Comparison of ENCODE assay signal across 10 cellular contexts in the genomic region with DNA sequence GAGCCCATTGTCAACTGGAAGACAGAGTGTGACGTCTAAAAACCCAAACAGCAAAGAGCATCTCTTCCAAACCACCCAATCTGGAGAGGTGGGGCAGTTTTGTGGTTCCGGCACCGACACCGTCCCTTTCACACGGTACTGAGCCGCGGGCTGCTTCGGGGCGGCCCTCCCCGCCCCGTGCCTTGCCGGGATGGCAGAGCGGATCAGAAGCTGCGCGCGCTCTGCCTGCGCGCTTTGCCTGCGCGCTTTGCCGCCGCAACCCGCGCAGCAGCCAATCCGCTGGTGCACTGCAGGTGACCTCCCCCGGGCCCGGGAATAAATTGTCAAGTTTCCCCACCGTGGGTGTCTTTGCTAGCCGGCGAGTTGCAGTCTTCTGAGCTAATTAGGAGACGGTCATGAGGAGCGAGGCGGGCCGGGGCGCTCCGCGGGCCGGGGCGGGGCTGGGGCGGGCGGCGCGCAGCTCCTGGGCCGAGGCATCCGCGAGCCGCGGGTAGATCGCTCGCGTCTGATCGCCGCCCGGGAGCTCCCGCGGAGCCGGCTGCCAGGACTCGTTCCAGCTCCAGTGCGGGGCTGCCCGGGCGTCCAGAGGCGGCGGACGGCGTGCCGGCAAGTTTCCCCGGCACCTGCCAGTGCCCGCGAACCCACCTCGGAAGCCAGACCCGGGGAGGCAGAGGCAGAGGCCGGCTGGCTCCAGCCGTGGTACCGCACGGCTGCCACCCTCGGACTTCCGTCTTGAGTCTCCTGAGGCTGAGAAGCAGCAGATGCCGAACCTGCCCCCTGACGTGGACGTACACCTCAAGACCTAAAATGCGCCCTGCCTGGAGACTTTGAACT.
DNase-seq lines count a peak whose midpoint lies in the region; ATAC-seq and TF ChIP-seq lines count a peak whose summit lies in the region.
"Had no signal": no experiment of that assay in that cellular context is flagged by ENCODE, and none has a peak within 500 bp of the region (broad histone marks: within the 10 kb centered on the region; RNA-seq: fewer than 3 reads in every experiment).

No MANE protein-coding gene starts in this region.

- peaks cover 0 to 5% of the 10 kb centered on the region in 2 donors for H3K4me1 ChIP-seq in esophagus (ENCODE audit: control insufficient read depth in 2 of 2, insufficient read depth in 2 of 2, low read length in 1 of 2)
- peaks cover 45% of the 10 kb centered on the region for H3K4me1 ChIP-seq in neuron (ENCODE audit: insufficient read depth, low read length)
- no peaks in the 10 kb centered on the region for H3K4me1 ChIP-seq in uterus
- no peaks in the 10 kb centered on the region for H3K4me1 ChIP-seq in PC-3 (ENCODE audit: insufficient read depth, low read length)

- POLR2A ChIA-PET in PC-3 (lab: Charles Lee; ENCODE audit: unreplicated experiment), result no interaction called here

- no peaks in the 10 kb centered on the region for H3K79me2 ChIP-seq in PC-3 (ENCODE audit: low read length)

- no peak overlapping the region for H3K4me2 ChIP-seq in PC-3 (ENCODE audit: low read length)

- H3K36me3 ChIP-seq in esophagus (ENCODE audit: control insufficient read depth in 2 of 2, insufficient read depth in 2 of 2, low read length in 1 of 2), result no peaks in the 10 kb centered on the region
- H3K36me3 ChIP-seq in neuron (ENCODE audit: insufficient read depth, low read length), result peaks cover 11% of the 10 kb centered on the region
- H3K36me3 ChIP-seq in uterus, result no peaks in the 10 kb centered on the region
- H3K36me3 ChIP-seq in PC-3 (ENCODE audit: low read depth, low read length), result no peaks in the 10 kb centered on the region

- WGBS in esophagus, 2 donors, result 3 to 4% methylated on average over 74 to 81 of the region's 81 CpGs

- no peaks in the 10 kb centered on the region for H4K20me1 ChIP-seq in PC-3 (ENCODE audit: low read length)

- H3K27ac ChIP-seq in esophagus (ENCODE audit: low read depth in 2 of 2, low read length in 1 of 2) (peak overlapping the region; percentile 34 to 52), uterus (no peak overlapping the region), PC-3 (ENCODE audit: low read length) (no peak overlapping the region)
- H3K27ac ChIP-seq: C4-2B had no signal

- no peaks in the 10 kb centered on the region for H3K27me3 ChIP-seq in esophagus (ENCODE audit: control insufficient read depth in 1 of 2, insufficient read depth in 2 of 2, low read length in 2 of 2)
- H3K27me3 ChIP-seq in neuron (ENCODE audit: insufficient read depth, low read length), result no peaks in the 10 kb centered on the region
- H3K27me3 ChIP-seq in uterus, result no peaks in the 10 kb centered on the region
- no peaks in the 10 kb centered on the region for H3K27me3 ChIP-seq in PC-3 (ENCODE audit: low read length)

- TF ChIP-seq CTCF in uterus (IDR thresholded peaks at IDR 0.05) (no peak), PC-3 (conservative IDR thresholded peaks at IDR 0.05; ENCODE audit: low read depth, low read length) (no peak)

- BruUV-seq in PC-3 (replicated peaks; lab: Mats Ljungman, UMichigan), result no TSS peak

- no peaks in the 10 kb centered on the region for H3F3A ChIP-seq in PC-3 (ENCODE audit: low read length, unreplicated experiment)

- H3K4me3 ChIP-seq in esophagus (ENCODE audit: low read depth in 1 of 2, low read length in 2 of 2) (peak overlapping the region; percentile 64 to 73), neuron (ENCODE audit: low read length) (peak overlapping the region; percentile 99), uterus (peak overlapping the region in 1 of 2 donors; percentile 23), PC-3 (ENCODE audit: low read length) (no peak overlapping the region)
- H3K4me3 ChIP-seq: lung had no signal

- DNase-seq in activated CD8-positive, alpha-beta memory T cell treated with anti-CD3 and anti-CD28 coated beads for 24 hours, result peak; percentile 62
- no peak for DNase-seq in activated CD8-positive, alpha-beta memory T cell treated with anti-CD3 and anti-CD28 coated beads, Interleukin-2, amount 50 U/mL, for 4 hours
- DNase-seq in NCI-H774 (lab: John Stamatoyannopoulos, UW) (peak; percentile 3), uterus (no peak), PC-3 (no peak)

- H2AFZ ChIP-seq in neuron (ENCODE audit: low read depth, low read length) (no peak overlapping the region), PC-3 (ENCODE audit: low read length) (no peak overlapping the region)

- intact Hi-C loops in uterus (cut with DNase I; ENCODE audit: low total_unique reads), result no loop called here
- intact Hi-C loops in PC-3 (cut with micrococcal nuclease), result no loop called here

- ATAC-seq in PC-3, result no peak
- ATAC-seq in HG02970 (IDR thresholded peaks at IDR 0.05; ENCODE audit: low FRiP score, unreplicated experiment), result no peak

- CTCF ChIA-PET in PC-3 (lab: Charles Lee), result no interaction called here

- H3K9me3 ChIP-seq in esophagus (ENCODE audit: control insufficient read depth in 2 of 2, insufficient read depth in 1 of 2, low read depth in 1 of 2, low read length in 1 of 2), result no peaks in the 10 kb centered on the region
- peaks cover 5% of the 10 kb centered on the region for H3K9me3 ChIP-seq in neuron (ENCODE audit: low read length)
- H3K9me3 ChIP-seq in uterus, result no peaks in the 10 kb centered on the region
- no peaks in the 10 kb centered on the region for H3K9me3 ChIP-seq in PC-3 (ENCODE audit: low read length)

- TF ChIP-seq POLR2A in uterus (IDR thresholded peaks at IDR 0.05), result no peak

- no peaks in the 10 kb centered on the region for H3K9me2 ChIP-seq in PC-3 (replicated peaks; ENCODE audit: low read length)

- H3K9ac ChIP-seq in PC-3 (ENCODE audit: low read length), result no peak overlapping the region

Comparison
In these comparisons a context has a peak if more than half of its experiments do, and no peak if none do; other contexts are left out.
1. DNase-seq: peak in activated CD8-positive, alpha-beta memory T cell treated with anti-CD3 and anti-CD28 coated beads for 24 hours (single experiment) and NCI-H774 (single experiment); none in activated CD8-positive, alpha-beta memory T cell treated with anti-CD3 and anti-CD28 coated beads, Interleukin-2, amount 50 U/mL, for 4 hours (single experiment), uterus (0 of 2) and PC-3 (single experiment).
2. H3K27ac ChIP-seq: peak in esophagus (2 of 2); none in uterus (0 of 2) and PC-3 (single experiment).